In genomic region chr9:126599047-126599650, GRCh38 we compare ENCODE assay signal across 1 cellular context.
TF ChIP-seq lines count a peak whose summit lies in the region.

No MANE protein-coding gene starts in this region.

TF ChIP-seq in HCT116, 20 proteins besides CTCF, POLR2A, EP300 and RAD21 (continued from another document):
- no peak for TF ChIP-seq TCF7L2 (IDR thresholded peaks at IDR 0.05; ENCODE audit: borderline replicate concordance, extremely low read depth, insufficient read depth, insufficient read length)
- no peak for TF ChIP-seq YY1 (IDR thresholded peaks at IDR 0.05; ENCODE audit: extremely low read depth, insufficient replicate concordance, low read depth, low read length)
- TF ChIP-seq POLR2AphosphoS5 (IDR thresholded peaks at IDR 0.05; ENCODE audit: low read depth, low read length), result no peak
- no peak for TF ChIP-seq ELF1 (IDR thresholded peaks at IDR 0.05; ENCODE audit: borderline replicate concordance, low read depth)
- no peak for TF ChIP-seq FOSL1 (IDR thresholded peaks at IDR 0.05; ENCODE audit: low read depth)
- no peak for TF ChIP-seq ZNF274 (IDR thresholded peaks at IDR 0.05; ENCODE audit: low read depth, low read length)
- TF ChIP-seq SP1 (IDR thresholded peaks at IDR 0.05; ENCODE audit: low read depth), result no peak
- TF ChIP-seq ATF3 (IDR thresholded peaks at IDR 0.05), result no peak
- TF ChIP-seq CEBPB (IDR thresholded peaks at IDR 0.05; ENCODE audit: low read depth), result no peak
- no peak for TF ChIP-seq EGR1 (IDR thresholded peaks at IDR 0.05; ENCODE audit: low read depth)
- no peak for TF ChIP-seq CBX3 (IDR thresholded peaks at IDR 0.05; ENCODE audit: low read depth)
- TF ChIP-seq, protein P1, sequence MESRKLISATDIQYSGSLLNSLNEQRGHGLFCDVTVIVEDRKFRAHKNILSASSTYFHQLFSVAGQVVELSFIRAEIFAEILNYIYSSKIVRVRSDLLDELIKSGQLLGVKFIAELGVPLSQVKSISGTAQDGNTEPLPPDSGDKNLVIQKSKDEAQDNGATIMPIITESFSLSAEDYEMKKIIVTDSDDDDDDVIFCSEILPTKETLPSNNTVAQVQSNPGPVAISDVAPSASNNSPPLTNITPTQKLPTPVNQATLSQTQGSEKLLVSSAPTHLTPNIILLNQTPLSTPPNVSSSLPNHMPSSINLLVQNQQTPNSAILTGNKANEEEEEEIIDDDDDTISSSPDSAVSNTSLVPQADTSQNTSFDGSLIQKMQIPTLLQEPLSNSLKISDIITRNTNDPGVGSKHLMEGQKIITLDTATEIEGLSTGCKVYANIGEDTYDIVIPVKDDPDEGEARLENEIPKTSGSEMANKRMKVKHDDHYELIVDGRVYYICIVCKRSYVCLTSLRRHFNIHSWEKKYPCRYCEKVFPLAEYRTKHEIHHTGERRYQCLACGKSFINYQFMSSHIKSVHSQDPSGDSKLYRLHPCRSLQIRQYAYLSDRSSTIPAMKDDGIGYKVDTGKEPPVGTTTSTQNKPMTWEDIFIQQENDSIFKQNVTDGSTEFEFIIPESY (IDR thresholded peaks at IDR 0.05; ENCODE audit: extremely low read depth, insufficient replicate concordance, low read length), result no peak
- no peak for TF ChIP-seq EZH2 (IDR thresholded peaks at IDR 0.05)
- TF ChIP-seq, protein P2, sequence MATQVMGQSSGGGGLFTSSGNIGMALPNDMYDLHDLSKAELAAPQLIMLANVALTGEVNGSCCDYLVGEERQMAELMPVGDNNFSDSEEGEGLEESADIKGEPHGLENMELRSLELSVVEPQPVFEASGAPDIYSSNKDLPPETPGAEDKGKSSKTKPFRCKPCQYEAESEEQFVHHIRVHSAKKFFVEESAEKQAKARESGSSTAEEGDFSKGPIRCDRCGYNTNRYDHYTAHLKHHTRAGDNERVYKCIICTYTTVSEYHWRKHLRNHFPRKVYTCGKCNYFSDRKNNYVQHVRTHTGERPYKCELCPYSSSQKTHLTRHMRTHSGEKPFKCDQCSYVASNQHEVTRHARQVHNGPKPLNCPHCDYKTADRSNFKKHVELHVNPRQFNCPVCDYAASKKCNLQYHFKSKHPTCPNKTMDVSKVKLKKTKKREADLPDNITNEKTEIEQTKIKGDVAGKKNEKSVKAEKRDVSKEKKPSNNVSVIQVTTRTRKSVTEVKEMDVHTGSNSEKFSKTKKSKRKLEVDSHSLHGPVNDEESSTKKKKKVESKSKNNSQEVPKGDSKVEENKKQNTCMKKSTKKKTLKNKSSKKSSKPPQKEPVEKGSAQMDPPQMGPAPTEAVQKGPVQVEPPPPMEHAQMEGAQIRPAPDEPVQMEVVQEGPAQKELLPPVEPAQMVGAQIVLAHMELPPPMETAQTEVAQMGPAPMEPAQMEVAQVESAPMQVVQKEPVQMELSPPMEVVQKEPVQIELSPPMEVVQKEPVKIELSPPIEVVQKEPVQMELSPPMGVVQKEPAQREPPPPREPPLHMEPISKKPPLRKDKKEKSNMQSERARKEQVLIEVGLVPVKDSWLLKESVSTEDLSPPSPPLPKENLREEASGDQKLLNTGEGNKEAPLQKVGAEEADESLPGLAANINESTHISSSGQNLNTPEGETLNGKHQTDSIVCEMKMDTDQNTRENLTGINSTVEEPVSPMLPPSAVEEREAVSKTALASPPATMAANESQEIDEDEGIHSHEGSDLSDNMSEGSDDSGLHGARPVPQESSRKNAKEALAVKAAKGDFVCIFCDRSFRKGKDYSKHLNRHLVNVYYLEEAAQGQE (IDR thresholded peaks at IDR 0.05; ENCODE audit: low read depth), result no peak
